Comparison of ENCODE assay signal across 1 cellular context in the genomic region with DNA sequence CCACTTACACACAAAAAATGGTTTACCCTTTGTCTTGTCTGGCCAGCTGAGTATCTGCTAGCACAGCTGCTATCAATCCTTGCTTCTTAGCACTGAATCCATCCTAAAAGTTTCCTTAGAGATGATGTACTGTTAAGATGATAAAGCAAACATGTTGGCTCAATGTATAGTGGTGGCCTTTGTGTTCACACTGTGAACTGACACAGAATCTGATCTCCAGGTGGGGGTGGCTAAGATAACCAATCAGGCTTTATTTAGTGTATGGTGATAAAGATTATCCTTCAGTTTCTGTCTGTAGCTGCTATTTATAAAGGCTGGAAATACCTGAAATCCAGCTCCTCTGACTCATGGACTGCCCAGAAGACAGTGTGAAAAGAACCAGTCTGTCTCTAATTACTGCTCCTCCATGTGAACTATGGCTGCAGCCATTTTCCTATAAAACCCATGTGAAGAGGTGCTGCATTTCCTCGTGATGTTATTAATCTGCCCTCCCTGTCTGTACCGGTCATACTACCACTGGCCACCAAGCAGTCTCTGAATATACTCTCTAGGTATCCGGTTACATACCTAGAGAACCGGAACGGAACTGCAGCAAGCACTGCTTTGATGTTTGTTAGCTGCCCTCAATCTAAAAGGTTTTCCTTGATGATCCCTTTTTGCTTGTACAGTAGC.
TF ChIP-seq lines count a peak whose summit lies in the region.

No MANE protein-coding gene starts in this region.

TF ChIP-seq in SK-N-SH treated with all-trans-retinoic acid at 6 μM for 48 hours, 23 proteins besides CTCF, POLR2A, EP300 and RAD21 (continued from another document):
- TF ChIP-seq ZFP3 (CRISPR knock-in tag; IDR thresholded peaks at IDR 0.05): no peak
